19 cellular contexts compared by ENCODE assay signal in genomic region chr4:4585012-4585670, GRCh38. TPM values are rescaled to one million over a fixed set of nuclear protein-coding genes. Genes with fewer than 3 reads are reported as not detected.
DNase-seq lines count a peak whose midpoint lies in the region; ATAC-seq and TF ChIP-seq lines count a peak whose summit lies in the region.
"Had no signal": no experiment of that assay in that cellular context is flagged by ENCODE, and none has a peak within 500 bp of the region (broad histone marks: within the 10 kb centered on the region; RNA-seq: fewer than 3 reads in every experiment).

No MANE protein-coding gene starts in this region.

- WGBS in SK-N-SH (ENCODE audit: low lambda C conversion rate), result 52% methylated on average over 3 of the region's 3 CpGs

- no peak for TF ChIP-seq EP300 in SK-N-SH (IDR thresholded peaks at IDR 0.05; ENCODE audit: borderline replicate concordance in 1 of 2, low read depth in 1 of 2, low read length in 1 of 2)

- H3K4me3 ChIP-seq in SK-N-SH (ENCODE audit: low read depth in 2 of 2, low read length in 1 of 2) (no peak overlapping the region), fibroblast of mammary gland (ENCODE audit: control insufficient read depth, low read depth, low read length) (no peak overlapping the region)
- H3K4me3 ChIP-seq: ovary, tibial artery had no signal

- POLR2A ChIA-PET in SK-N-SH (lab: Yijun Ruan, JAX), result interaction anchor here (0.6 kb wide), 1 partner anchor 334 kb away, joined by 3 read pairs; no protein-coding TSS in a partner anchor

- CTCF ChIA-PET in SK-N-SH (lab: Yijun Ruan, JAX), result interaction anchor here (1.2 kb wide), 1 partner anchor 66 kb away, joined by 4 read pairs; no protein-coding TSS in a partner anchor

- H3K27ac ChIP-seq in SK-N-SH (ENCODE audit: low read depth in 2 of 2, low read length in 1 of 2) (peak overlapping the region in 1 of 2 experiments; percentile 63; a peak in 2 of 4 replicates), substantia nigra (ENCODE audit: low read depth, low read length, poor library complexity, severe bottlenecking) (no peak overlapping the region)
- H3K27ac ChIP-seq: C4-2B, ovary, tibial artery had no signal

- H3K36me3 ChIP-seq in SK-N-SH (replicated peaks in 1 of 2; ENCODE audit: control insufficient read depth in 1 of 2, insufficient read depth in 2 of 2, low read length in 1 of 2), result no peaks in the 10 kb centered on the region
- H3K36me3 ChIP-seq: ovary, tibial artery had no signal

- ATAC-seq in GM19035 (IDR thresholded peaks at IDR 0.05; ENCODE audit: unreplicated experiment) (no peak), HG02610 (IDR thresholded peaks at IDR 0.05; ENCODE audit: unreplicated experiment) (no peak), HG02798 (IDR thresholded peaks at IDR 0.05; ENCODE audit: poor library complexity, unreplicated experiment) (no peak)

- peaks cover 13% of the 10 kb centered on the region for H3F3A ChIP-seq in SK-N-SH (replicated peaks; ENCODE audit: insufficient read depth)

- no peak for TF ChIP-seq CTCF in SK-N-SH (IDR thresholded peaks at IDR 0.05)
- no peak for TF ChIP-seq CTCF in fibroblast of mammary gland (conservative IDR thresholded peaks at IDR 0.05; ENCODE audit: control insufficient read depth, insufficient read depth, low read depth, low read length)

- no peaks in the 10 kb centered on the region for H3K79me2 ChIP-seq in SK-N-SH (ENCODE audit: insufficient read depth)

- H4K20me1 ChIP-seq in SK-N-SH (ENCODE audit: insufficient read depth), result no peaks in the 10 kb centered on the region

- H2AFZ ChIP-seq in SK-N-SH (ENCODE audit: low read depth), result peak overlapping the region; percentile 37; the same call in 1 of the 2 replicates

- H3K9me2 ChIP-seq in SK-N-SH, result no peaks in the 10 kb centered on the region

- peaks cover 3% of the 10 kb centered on the region; the same call in 1 of the 2 replicates for H3K9me3 ChIP-seq in SK-N-SH
- H3K9me3 ChIP-seq: ovary, tibial artery had no signal

- H3K9ac ChIP-seq in SK-N-SH, result no peak overlapping the region

- H3K4me1 ChIP-seq in SK-N-SH (ENCODE audit: control insufficient read depth in 1 of 2, insufficient read depth in 2 of 2, low read depth in 1 of 2, low read length in 1 of 2), result peaks cover 0 to 9% of the 10 kb centered on the region in 2 experiments; a peak in 1 of 4 replicates
- H3K4me1 ChIP-seq: tibial artery had no signal

- TF ChIP-seq RAD21 in SK-N-SH (IDR thresholded peaks at IDR 0.05; ENCODE audit: low read length), result no peak

- DNase-seq in GM04503 (ENCODE audit: low read depth) (peak; percentile 93), SK-N-SH (no peak), fibroblast of mammary gland (ENCODE audit: low read depth) (peak; percentile 81), renal cortical epithelial cell (ENCODE audit: low read depth) (peak; percentile 19), substantia nigra (lab: John Stamatoyannopoulos, UW) (no peak)
- DNase-seq: cortex of kidney, DMS79, hippocampal formation, Karpas-422, NCI-H1417 treated with DMSO at 0.1 percent for 48 hours, ovary, RPMI8226, small intestine, T-helper 1 cell, tibial artery had no signal

- H3K27me3 ChIP-seq in SK-N-SH (ENCODE audit: insufficient read depth), result no peaks in the 10 kb centered on the region
- H3K27me3 ChIP-seq: ovary, tibial artery had no signal

- peak overlapping the region; percentile 23; the same call in 1 of the 2 replicates for H3K4me2 ChIP-seq in SK-N-SH

TF ChIP-seq in SK-N-SH, 30 proteins besides CTCF, POLR2A, EP300 and RAD21:
- TF ChIP-seq CHD2 (IDR thresholded peaks at IDR 0.05; ENCODE audit: low read length, partially characterized antibody) (no peak), ELF1 (IDR thresholded peaks at IDR 0.05) (peak; percentile 68), PBX3 (IDR thresholded peaks at IDR 0.05) (peak; percentile 28; the same call in 1 of the 2 replicates), TCF12 (IDR thresholded peaks at IDR 0.05) (peak; percentile 9; the same call in 1 of the 2 replicates), JUND (IDR thresholded peaks at IDR 0.05) (peak; percentile 41; the same call in 1 of the 2 replicates), FOSL2 (IDR thresholded peaks at IDR 0.05; ENCODE audit: borderline replicate concordance, low read depth) (peak; percentile 60), ZBTB33 (IDR thresholded peaks at IDR 0.05; ENCODE audit: borderline replicate concordance, low read depth) (no peak), RFX5 (IDR thresholded peaks at IDR 0.05; ENCODE audit: low read length) (no peak), FOXJ3 (CRISPR knock-in tag; IDR thresholded peaks at IDR 0.05) (no peak)

RNA-seq across cellular contexts. Expression of gene STX18, which starts 43.3 kb away (rescaled TPM):
- polyA plus RNA-seq in SK-N-SH (2012; rRNA removed), result 17.3 and 22.3 TPM in 2 replicates
- 16.2 and 18.5 TPM in 2 replicates for polyA plus RNA-seq in SK-N-SH (2012; cell fraction: cytosol; rRNA removed)
- polyA plus RNA-seq in SK-N-SH (2012; cell fraction: nucleus; rRNA removed), result 32.5 and 40.2 TPM in 2 replicates
- 27.6 and 31.9 TPM in 2 replicates for total RNA-seq in renal cortical epithelial cell

Comparison
In these comparisons a context has a peak if more than half of its experiments do, and no peak if none do; other contexts are left out.
1. DNase-seq: peak in GM04503 (single experiment), fibroblast of mammary gland (single experiment) and renal cortical epithelial cell (single experiment); none in SK-N-SH (single experiment) and substantia nigra (0 of 49).